In the genomic region with DNA sequence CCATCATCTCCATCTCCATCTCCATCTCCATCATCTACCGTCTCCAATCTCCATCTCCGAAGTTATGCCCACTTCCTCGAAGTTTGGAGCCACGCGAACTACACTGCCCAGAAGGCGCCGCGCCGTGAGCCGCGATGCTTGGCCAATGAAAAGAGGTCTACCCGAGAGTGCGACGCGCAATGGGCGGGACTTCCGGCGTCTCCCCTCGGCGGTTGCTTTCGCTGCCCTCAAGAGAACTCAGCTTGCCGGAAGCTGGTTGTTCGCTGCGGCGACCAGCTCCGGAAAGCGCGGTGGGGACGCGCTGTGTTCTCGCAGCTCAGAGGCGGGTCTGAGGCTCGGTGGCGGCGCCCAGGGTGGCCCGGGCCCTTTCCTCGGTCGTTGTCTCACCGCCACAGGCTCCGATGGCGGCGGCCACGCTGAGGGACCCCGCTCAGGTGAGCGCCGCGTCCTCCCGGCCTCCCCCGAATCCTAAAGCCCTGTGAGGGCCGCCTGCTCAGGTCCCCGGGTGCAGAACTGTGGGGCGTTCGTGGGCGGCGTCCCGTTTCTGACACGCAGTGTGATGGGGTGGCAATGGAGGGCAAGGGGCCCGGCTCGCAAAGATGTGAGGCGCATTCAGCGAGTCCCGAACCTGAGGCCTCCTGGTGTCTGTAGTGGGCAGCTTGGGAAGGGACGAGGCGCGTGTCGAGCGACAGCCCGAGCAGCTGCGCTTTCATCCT, we compare ENCODE assay signal across 8 cellular contexts. TPM values are rescaled to one million over a fixed set of nuclear protein-coding genes. Genes with fewer than 3 reads are reported as not detected.
A peak's percentile ranks its signal among the peaks of the same experiment; 100 is the strongest.
DNase-seq lines count a peak whose midpoint lies in the region; ATAC-seq and TF ChIP-seq lines count a peak whose summit lies in the region.
"Not testable (repeated sequence)": the region's sequence is repeated elsewhere in the genome, so short reads cannot be mapped to it uniquely, and the experiment has no call there.

TSS of gene ZNF773 (plus strand) at position 259 of the 716 bp plus-strand sequence. CDS start at position 402, 143 bp downstream.

- DNase-seq in Daoy (ENCODE audit: low read depth) (peak; percentile 98), GM23248 (peak; percentile 99), Kasumi-1 (lab: John Stamatoyannopoulos, UW) (peak; percentile 89 to 90), RPMI8226 (peak; percentile 98), fibroblast of the aortic adventitia (ENCODE audit: low read depth) (peak; percentile 95)
- DNase-seq in stimulated activated naive CD4-positive, alpha-beta T cell treated with Interleukin-2 at 50 U/mL for 16 hours (lab: John Stamatoyannopoulos, UW) = peak; percentile 97

- peak within 1 kb of the TSS; percentile 70 for H3K27ac Mint-ChIP-seq in activated T-helper 17 cell treated with anti-CD3 and anti-CD28 coated beads, Interleukin-2, amount 50 U/mL, for 72 hours
- H3K27ac Mint-ChIP-seq in nephron = peak within 1 kb of the TSS; percentile 0 to 56 (median 3)

- H3K4me3 ChIP-seq in GM23248 (peak within 1 kb of the TSS; percentile 89), fibroblast of the aortic adventitia (ENCODE audit: low read depth, low read length) (peak within 1 kb of the TSS; percentile 77)

- H3K4me1 Mint-ChIP-seq in activated T-helper 17 cell treated with anti-CD3 and anti-CD28 coated beads, Interleukin-2, amount 50 U/mL, for 72 hours = peaks cover 17% of the 10 kb centered on the region
- H3K4me1 Mint-ChIP-seq in nephron = peaks cover 14% of the 10 kb centered on the region

- WGBS in GM23248 (ENCODE audit: low coverage in 1 of 2, low lambda C conversion rate in 2 of 2, missing lambda C conversion rate in 2 of 2), 2 experiments = 1 to 2% methylated on average over 39 to 55 of the region's 69 CpGs

- H3K9me3 ChIP-seq in GM23248 (ENCODE audit: low read depth) = not testable (repeated sequence)

- H2AFZ ChIP-seq in GM23248 = peak within 1 kb of the TSS; percentile 72

- H3K4me3 Mint-ChIP-seq in activated T-helper 17 cell treated with anti-CD3 and anti-CD28 coated beads, Interleukin-2, amount 50 U/mL, for 72 hours = peak within 1 kb of the TSS; percentile 58
- peak within 1 kb of the TSS; percentile 78 to 86 (median 86) for H3K4me3 Mint-ChIP-seq in nephron

- H3F3A ChIP-seq in GM23248 (ENCODE audit: insufficient read depth) = peaks cover 19% of the 10 kb centered on the region

- TF ChIP-seq CTCF in fibroblast of the aortic adventitia (IDR thresholded peaks at IDR 0.05; ENCODE audit: insufficient read depth, low read length); nephron (IDR thresholded peaks at IDR 0.05; ENCODE audit: unreplicated experiment in 3 of 3): not testable (repeated sequence)

- H3K9me2 ChIP-seq in GM23248 (ENCODE audit: insufficient read depth) = not testable (repeated sequence)

- not testable (repeated sequence) for H3K27me3 Mint-ChIP-seq in activated T-helper 17 cell treated with anti-CD3 and anti-CD28 coated beads, Interleukin-2, amount 50 U/mL, for 72 hours; nephron (ENCODE audit: low read depth)

- H3K36me3 Mint-ChIP-seq in activated T-helper 17 cell treated with anti-CD3 and anti-CD28 coated beads, Interleukin-2, amount 50 U/mL, for 72 hours (ENCODE audit: low read depth) = peaks cover 47% of the 10 kb centered on the region
- H3K36me3 Mint-ChIP-seq in nephron (ENCODE audit: low read depth) = peaks cover 70% of the 10 kb centered on the region

- not testable (repeated sequence) for H3K4me1 ChIP-seq in GM23248 (ENCODE audit: insufficient read depth)

- not testable (repeated sequence) for H3K27me3 ChIP-seq in GM23248 (replicated peaks; ENCODE audit: insufficient read depth)

- in situ Hi-C loops in GM23248 (cut with MboI) = not testable (repeated sequence)

- not testable (repeated sequence) for H4K20me1 ChIP-seq in GM23248 (ENCODE audit: insufficient read depth)

- peaks cover 20% of the 10 kb centered on the region for H3K9me3 Mint-ChIP-seq in activated T-helper 17 cell treated with anti-CD3 and anti-CD28 coated beads, Interleukin-2, amount 50 U/mL, for 72 hours
- H3K9me3 Mint-ChIP-seq in nephron = peaks cover 64% of the 10 kb centered on the region

- H3K4me2 ChIP-seq in GM23248 (ENCODE audit: unreplicated experiment) = peak within 1 kb of the TSS; percentile 98

- H3K79me2 ChIP-seq in GM23248 (ENCODE audit: insufficient read depth) = peaks cover 47% of the 10 kb centered on the region

- H3K27ac ChIP-seq in GM23248 = peak within 1 kb of the TSS; percentile 81

- peak; percentile 100 for ATAC-seq in activated T-helper 17 cell treated with anti-CD3 and anti-CD28 coated beads, Interleukin-2, amount 50 U/mL, for 72 hours (replicated peaks)

- H3K9ac ChIP-seq in GM23248 = peak within 1 kb of the TSS; percentile 94

- not testable (repeated sequence) for H3K36me3 ChIP-seq in GM23248 (ENCODE audit: low read depth)

RNA-seq across cellular contexts. Expression of gene ZNF773, which starts in this region (rescaled TPM):
- 5.8 and 6.3 TPM in 2 replicates for total RNA-seq in Daoy (2014; rRNA removed; shearing (Covaris generic))
- total RNA-seq in GM23248 (2014; rRNA removed; shearing (Covaris generic)) = 33.7 and 41.0 TPM in 2 replicates
- 18.6 and 22.2 TPM in 2 replicates for polyA plus RNA-seq in GM23248 (2016; fragmentation: Nextera tagmentation; extraction: Ambion mirVana)
- total RNA-seq in activated T-helper 17 cell treated with anti-CD3 and anti-CD28 coated beads, Interleukin-2, amount 50 U/mL, for 72 hours = 1 to 10 TPM; 3.8 to 6.2 TPM
- 15.6 and 16.6 TPM in 2 replicates for total RNA-seq in fibroblast of the aortic adventitia (ENCODE audit: low replicate concordance)

Comparison
In these comparisons a context has a peak if more than half of its experiments do, and no peak if none do; other contexts are left out.
1. Peak in every context shown above with its lines: DNase-seq, ATAC-seq, H3K4me3 ChIP-seq and H3K27ac ChIP-seq.